ENCODE assay signal across 1 cellular context in genomic region chr7:98249106-98249505, GRCh38.
A peak's percentile ranks its signal among the peaks of the same experiment; 100 is the strongest.
TF ChIP-seq lines count a peak whose summit lies in the region.

No MANE protein-coding gene starts in this region.

TF ChIP-seq in K562, 482 proteins besides CTCF, POLR2A, EP300 and RAD21 (continued from another document):
- TF ChIP-seq BCLAF1 (IDR thresholded peaks at IDR 0.05; ENCODE audit: borderline replicate concordance in 1 of 2, control insufficient read depth in 1 of 2, low read depth in 2 of 2, low read length in 1 of 2): no peak
- TF ChIP-seq CREM (IDR thresholded peaks at IDR 0.05; ENCODE audit: low read depth): no peak
- peak; percentile 77 for TF ChIP-seq ZBTB40 (IDR thresholded peaks at IDR 0.05)
- TF ChIP-seq ZBTB40 (CRISPR knock-in tag; IDR thresholded peaks at IDR 0.05): no peak
- TF ChIP-seq COPS2 (conservative IDR thresholded peaks at IDR 0.05): no peak
- TF ChIP-seq, protein P1, sequence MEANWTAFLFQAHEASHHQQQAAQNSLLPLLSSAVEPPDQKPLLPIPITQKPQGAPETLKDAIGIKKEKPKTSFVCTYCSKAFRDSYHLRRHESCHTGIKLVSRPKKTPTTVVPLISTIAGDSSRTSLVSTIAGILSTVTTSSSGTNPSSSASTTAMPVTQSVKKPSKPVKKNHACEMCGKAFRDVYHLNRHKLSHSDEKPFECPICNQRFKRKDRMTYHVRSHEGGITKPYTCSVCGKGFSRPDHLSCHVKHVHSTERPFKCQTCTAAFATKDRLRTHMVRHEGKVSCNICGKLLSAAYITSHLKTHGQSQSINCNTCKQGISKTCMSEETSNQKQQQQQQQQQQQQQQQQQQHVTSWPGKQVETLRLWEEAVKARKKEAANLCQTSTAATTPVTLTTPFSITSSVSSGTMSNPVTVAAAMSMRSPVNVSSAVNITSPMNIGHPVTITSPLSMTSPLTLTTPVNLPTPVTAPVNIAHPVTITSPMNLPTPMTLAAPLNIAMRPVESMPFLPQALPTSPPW (CRISPR knock-in tag; IDR thresholded peaks at IDR 0.05): no peak
- no peak for TF ChIP-seq TAF1 (IDR thresholded peaks at IDR 0.05; ENCODE audit: control insufficient read depth, extremely low read depth, insufficient read depth, low read length, severe bottlenecking)
- no peak for TF ChIP-seq PHB2 (IDR thresholded peaks at IDR 0.05; ENCODE audit: low read depth)
- TF ChIP-seq ZBTB7A (IDR thresholded peaks at IDR 0.05; ENCODE audit: borderline replicate concordance, control insufficient read depth, low read depth, low read length): no peak
- TF ChIP-seq ELF1 (tag; IDR thresholded peaks at IDR 0.05): no peak
- peak; percentile 47; the same call in 1 of the 2 replicates for TF ChIP-seq GABPA (tag; conservative IDR thresholded peaks at IDR 0.05; ENCODE audit: low read depth)
- peak; percentile 59; the same call in 1 of the 2 replicates for TF ChIP-seq SPI1 (IDR thresholded peaks at IDR 0.05; ENCODE audit: borderline replicate concordance, low read depth, low read length)
- TF ChIP-seq, protein P2, sequence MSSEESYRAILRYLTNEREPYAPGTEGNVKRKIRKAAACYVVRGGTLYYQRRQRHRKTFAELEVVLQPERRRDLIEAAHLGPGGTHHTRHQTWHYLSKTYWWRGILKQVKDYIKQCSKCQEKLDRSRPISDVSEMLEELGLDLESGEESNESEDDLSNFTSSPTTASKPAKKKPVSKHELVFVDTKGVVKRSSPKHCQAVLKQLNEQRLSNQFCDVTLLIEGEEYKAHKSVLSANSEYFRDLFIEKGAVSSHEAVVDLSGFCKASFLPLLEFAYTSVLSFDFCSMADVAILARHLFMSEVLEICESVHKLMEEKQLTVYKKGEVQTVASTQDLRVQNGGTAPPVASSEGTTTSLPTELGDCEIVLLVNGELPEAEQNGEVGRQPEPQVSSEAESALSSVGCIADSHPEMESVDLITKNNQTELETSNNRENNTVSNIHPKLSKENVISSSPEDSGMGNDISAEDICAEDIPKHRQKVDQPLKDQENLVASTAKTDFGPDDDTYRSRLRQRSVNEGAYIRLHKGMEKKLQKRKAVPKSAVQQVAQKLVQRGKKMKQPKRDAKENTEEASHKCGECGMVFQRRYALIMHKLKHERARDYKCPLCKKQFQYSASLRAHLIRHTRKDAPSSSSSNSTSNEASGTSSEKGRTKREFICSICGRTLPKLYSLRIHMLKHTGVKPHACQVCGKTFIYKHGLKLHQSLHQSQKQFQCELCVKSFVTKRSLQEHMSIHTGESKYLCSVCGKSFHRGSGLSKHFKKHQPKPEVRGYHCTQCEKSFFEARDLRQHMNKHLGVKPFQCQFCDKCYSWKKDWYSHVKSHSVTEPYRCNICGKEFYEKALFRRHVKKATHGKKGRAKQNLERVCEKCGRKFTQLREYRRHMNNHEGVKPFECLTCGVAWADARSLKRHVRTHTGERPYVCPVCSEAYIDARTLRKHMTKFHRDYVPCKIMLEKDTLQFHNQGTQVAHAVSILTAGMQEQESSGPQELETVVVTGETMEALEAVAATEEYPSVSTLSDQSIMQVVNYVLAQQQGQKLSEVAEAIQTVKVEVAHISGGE (CRISPR knock-in tag; IDR thresholded peaks at IDR 0.05): peak in 2 of 3 experiments; percentile 28 to 44; a peak in 1 of 6 replicates
- TF ChIP-seq ZNF3 (CRISPR knock-in tag; IDR thresholded peaks at IDR 0.05): no peak
- TF ChIP-seq, protein P3, sequence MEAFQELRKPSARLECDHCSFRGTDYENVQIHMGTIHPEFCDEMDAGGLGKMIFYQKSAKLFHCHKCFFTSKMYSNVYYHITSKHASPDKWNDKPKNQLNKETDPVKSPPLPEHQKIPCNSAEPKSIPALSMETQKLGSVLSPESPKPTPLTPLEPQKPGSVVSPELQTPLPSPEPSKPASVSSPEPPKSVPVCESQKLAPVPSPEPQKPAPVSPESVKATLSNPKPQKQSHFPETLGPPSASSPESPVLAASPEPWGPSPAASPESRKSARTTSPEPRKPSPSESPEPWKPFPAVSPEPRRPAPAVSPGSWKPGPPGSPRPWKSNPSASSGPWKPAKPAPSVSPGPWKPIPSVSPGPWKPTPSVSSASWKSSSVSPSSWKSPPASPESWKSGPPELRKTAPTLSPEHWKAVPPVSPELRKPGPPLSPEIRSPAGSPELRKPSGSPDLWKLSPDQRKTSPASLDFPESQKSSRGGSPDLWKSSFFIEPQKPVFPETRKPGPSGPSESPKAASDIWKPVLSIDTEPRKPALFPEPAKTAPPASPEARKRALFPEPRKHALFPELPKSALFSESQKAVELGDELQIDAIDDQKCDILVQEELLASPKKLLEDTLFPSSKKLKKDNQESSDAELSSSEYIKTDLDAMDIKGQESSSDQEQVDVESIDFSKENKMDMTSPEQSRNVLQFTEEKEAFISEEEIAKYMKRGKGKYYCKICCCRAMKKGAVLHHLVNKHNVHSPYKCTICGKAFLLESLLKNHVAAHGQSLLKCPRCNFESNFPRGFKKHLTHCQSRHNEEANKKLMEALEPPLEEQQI (IDR thresholded peaks at IDR 0.05): no peak
- TF ChIP-seq WHSC1 (IDR thresholded peaks at IDR 0.05; ENCODE audit: low read length): no peak
TF ChIP-seq in K562: peak in this region for 4.
